In genomic region chr17:68288375-68288774, GRCh38 we compare ENCODE assay signal across 9 cellular contexts. TPM values are rescaled to one million over a fixed set of nuclear protein-coding genes. Genes with fewer than 3 reads are reported as not detected.
DNase-seq lines count a peak whose midpoint lies in the region; ATAC-seq and TF ChIP-seq lines count a peak whose summit lies in the region.
"Had no signal": no experiment of that assay in that cellular context is flagged by ENCODE, and none has a peak within 500 bp of the region (broad histone marks: within the 10 kb centered on the region; RNA-seq: fewer than 3 reads in every experiment).

No MANE protein-coding gene starts in this region.

- ATAC-seq in GM21367 (IDR thresholded peaks at IDR 0.05; ENCODE audit: unreplicated experiment) = no peak

- H3K36me3 ChIP-seq in brain microvascular endothelial cell (replicated peaks) = no peaks in the 10 kb centered on the region
- H3K36me3 ChIP-seq: neural progenitor cell had no signal

- no peaks in the 10 kb centered on the region for H3K27me3 ChIP-seq in brain microvascular endothelial cell (replicated peaks)

- H3K4me3 ChIP-seq in brain microvascular endothelial cell (ENCODE audit: low read depth, low read length) = no peak overlapping the region
- H3K4me3 ChIP-seq: neural progenitor cell had no signal

- in situ Hi-C loops in GM13977 (cut with MboI; ENCODE audit: low pct_unique_long_range_greater_than_20kb, low sequenced_read_pairs, unreplicated experiment) (no loop called here), brain microvascular endothelial cell (cut with HindIII; ENCODE audit: low pct_ligation_motif_present, low sequenced_read_pairs) (no loop called here)

- H3K27ac ChIP-seq in brain microvascular endothelial cell = no peak overlapping the region
- H3K27ac ChIP-seq: neural progenitor cell had no signal

- peak; percentile 49 for DNase-seq in A172 (ENCODE audit: low spot score)
- DNase-seq in GM13977 (ENCODE audit: low spot score) = peak; percentile 67
- DNase-seq in NCI-H526 treated with DMSO at 0.1 percent for 48 hours (lab: John Stamatoyannopoulos, UW) = peak; percentile 52
- peak; percentile 22 for DNase-seq in brain microvascular endothelial cell
- DNase-seq in putamen (ENCODE audit: low spot score) = no peak
- no peak for DNase-seq in epidermal melanocyte (ENCODE audit: insufficient read length, low spot score)
- no peak for DNase-seq in activated CD4-positive, CD25-positive, alpha-beta regulatory T cell treated with anti-CD3 and anti-CD28 coated beads, Interleukin-2, amount 50 U/mL, for 72 hours

- TF ChIP-seq CTCF in GM13977 (IDR thresholded peaks at IDR 0.05; ENCODE audit: extremely low read depth, insufficient read depth, missing control alignments) (no peak), brain microvascular endothelial cell (IDR thresholded peaks at IDR 0.05; ENCODE audit: low read depth, low read length, missing control alignments) (no peak)

RNA-seq across cellular contexts. Expression of gene SLC16A6, which starts 2.6 kb away (rescaled TPM):
- 0.48 and 5.3 TPM in 2 replicates for total RNA-seq in A172 (2014; rRNA removed; shearing (Covaris generic))

RNA-seq across cellular contexts. Expression of gene ARSG, which starts 2.9 kb away (rescaled TPM):
- 0.77 and 5.6 TPM in 2 replicates for total RNA-seq in A172 (2014; rRNA removed; shearing (Covaris generic))

RNA-seq across cellular contexts. Expression of gene AMZ2, which starts 40.5 kb away (rescaled TPM):
- total RNA-seq in A172 (2014; rRNA removed; shearing (Covaris generic)) = 165 and 202 TPM in 2 replicates

Comparison
In these comparisons a context has a peak if more than half of its experiments do, and no peak if none do; other contexts are left out.
1. DNase-seq: peak in A172 (single experiment), GM13977 (single experiment), NCI-H526 treated with DMSO at 0.1 percent for 48 hours (single experiment) and brain microvascular endothelial cell (single experiment); none in putamen (single experiment), epidermal melanocyte (single experiment) and activated CD4-positive, CD25-positive, alpha-beta regulatory T cell treated with anti-CD3 and anti-CD28 coated beads, Interleukin-2, amount 50 U/mL, for 72 hours (single experiment).